24 cellular contexts compared by ENCODE assay signal in genomic region chr4:48234575-48234974, GRCh38.
"Had no signal": no experiment of that assay in that cellular context is flagged by ENCODE, and none has a peak within 500 bp of the region (broad histone marks: within the 10 kb centered on the region; RNA-seq: fewer than 3 reads in every experiment).

No MANE protein-coding gene starts in this region.

- ATAC-seq: activated naive CD4-positive, alpha-beta T cell treated with anti-CD3 and anti-CD28 coated beads, Interleukin-2, amount 50 U/mL, for 72 hours; gastrocnemius medialis; left lobe of liver; natural killer cell treated with Interleukin-12 subunit alpha and Interleukin-12 subunit beta and Interleukin-15 and Interleukin-18, amount 100 ng/mL, for 72 hours; stimulated activated naive B cell treated with anti-CD40 and anti-IgM and Interleukin-4, amounts not matched to agents 10 μg/mL and 1 μg/mL and 100 μg/mL, for 72 hours had no signal

- H3K27ac ChIP-seq: adrenal gland, gastrocnemius medialis, sigmoid colon, spleen, thoracic aorta, VCaP had no signal

- DNase-seq: activated CD4-positive, alpha-beta T cell treated with anti-CD3 and anti-CD28 coated beads, Interleukin-2, amount 50 U/mL, for 4 hours; activated CD4-positive, CD25-positive, alpha-beta regulatory T cell treated with anti-CD3 and anti-CD28 coated beads, Interleukin-2, amount 50 U/mL, for 72 hours; activated gamma-delta T cell; adrenal gland; cerebellar nuclear complex; cortex of kidney; gastrocnemius medialis; head of caudate nucleus; nucleus accumbens; sigmoid colon; spleen; stimulated activated CD4-positive, alpha-beta T cell treated with anti-CD3 and anti-CD28 coated beads, Interleukin-4, amount 100 ng/mL, for 4 hours; stimulated activated naive B cell treated with anti-CD40 and anti-IgM and Interleukin-4, amounts not matched to agents 10 μg/mL and 1 μg/mL and 100 μg/mL, for 72 hours; T1000 had no signal

- H3K9me3 ChIP-seq: adrenal gland, gastrocnemius medialis, sigmoid colon, spleen, thoracic aorta had no signal

- H3K27ac Mint-ChIP-seq: natural killer cell treated with Interleukin-12 subunit alpha and Interleukin-12 subunit beta and Interleukin-15 and Interleukin-18, amount 100 ng/mL, for 72 hours; stimulated activated naive B cell treated with anti-CD40 and anti-IgM and Interleukin-4, amounts not matched to agents 10 μg/mL and 1 μg/mL and 100 μg/mL, for 72 hours had no signal

- H3K36me3 ChIP-seq: adrenal gland, gastrocnemius medialis, sigmoid colon, spleen, thoracic aorta had no signal

- H3K4me1 ChIP-seq: adrenal gland, gastrocnemius medialis, sigmoid colon had no signal

- H3K27me3 Mint-ChIP-seq: natural killer cell treated with Interleukin-12 subunit alpha and Interleukin-12 subunit beta and Interleukin-15 and Interleukin-18, amount 100 ng/mL, for 72 hours; stimulated activated naive B cell treated with anti-CD40 and anti-IgM and Interleukin-4, amounts not matched to agents 10 μg/mL and 1 μg/mL and 100 μg/mL, for 72 hours had no signal

- H3K27me3 ChIP-seq: adrenal gland, gastrocnemius medialis, sigmoid colon, spleen had no signal

- H3K9me3 Mint-ChIP-seq: natural killer cell treated with Interleukin-12 subunit alpha and Interleukin-12 subunit beta and Interleukin-15 and Interleukin-18, amount 100 ng/mL, for 72 hours had no signal

- H3K36me3 Mint-ChIP-seq: natural killer cell treated with Interleukin-12 subunit alpha and Interleukin-12 subunit beta and Interleukin-15 and Interleukin-18, amount 100 ng/mL, for 72 hours had no signal

- FAIRE-seq: astrocyte, bronchial epithelial cell, endometrium, keratinocyte had no signal

- H3K4me3 Mint-ChIP-seq: natural killer cell treated with Interleukin-12 subunit alpha and Interleukin-12 subunit beta and Interleukin-15 and Interleukin-18, amount 100 ng/mL, for 72 hours; stimulated activated naive B cell treated with anti-CD40 and anti-IgM and Interleukin-4, amounts not matched to agents 10 μg/mL and 1 μg/mL and 100 μg/mL, for 72 hours had no signal

- H3K4me3 ChIP-seq: adrenal gland, gastrocnemius medialis, lung, sigmoid colon, spleen, thoracic aorta had no signal
